10 cellular contexts compared by ENCODE assay signal in the genomic region with DNA sequence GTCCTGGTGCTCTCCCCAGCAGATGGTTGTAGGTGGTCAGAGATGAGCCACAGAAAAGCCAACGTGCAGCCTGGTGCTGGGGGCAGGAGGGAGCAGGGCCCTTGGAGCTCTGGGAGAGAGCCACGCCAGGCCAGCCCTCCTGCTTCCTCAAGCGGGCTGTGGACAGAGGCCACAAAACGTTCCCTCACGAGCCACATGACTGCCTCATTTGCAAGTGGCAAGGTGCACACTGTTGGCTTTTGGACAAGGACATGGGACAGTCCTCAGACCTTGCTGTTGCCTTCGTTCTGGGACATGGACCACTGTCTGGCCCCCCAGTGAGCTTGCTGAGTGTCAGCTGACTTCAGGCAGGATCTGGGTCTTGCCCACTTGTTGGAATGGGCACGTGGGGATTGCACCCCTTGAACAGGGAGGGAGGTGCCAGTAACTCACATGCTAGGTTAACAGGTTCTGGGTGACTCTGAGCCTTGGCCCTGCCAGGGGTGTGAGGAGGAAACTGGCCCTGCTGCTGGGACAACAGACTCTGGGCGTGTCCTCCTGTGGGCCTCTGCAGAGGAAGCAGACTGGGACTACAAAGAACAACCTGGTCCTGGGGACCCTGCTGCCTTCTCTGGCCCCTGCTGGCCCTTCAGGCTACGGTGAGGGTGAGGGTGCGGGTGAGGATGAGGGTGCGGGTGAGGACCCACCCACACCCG. TPM values are rescaled to one million over a fixed set of nuclear protein-coding genes. Genes with fewer than 3 reads are reported as not detected.
DNase-seq lines count a peak whose midpoint lies in the region; TF ChIP-seq lines count a peak whose summit lies in the region.
"Had no signal": no experiment of that assay in that cellular context is flagged by ENCODE, and none has a peak within 500 bp of the region (broad histone marks: within the 10 kb centered on the region; RNA-seq: fewer than 3 reads in every experiment).

No MANE protein-coding gene starts in this region.

- no peak overlapping the region for H3K4me3 Mint-ChIP-seq in progenitor cell of endocrine pancreas (ENCODE audit: low read depth)

- peak overlapping the region in 1 of 2 donors; percentile 16 for H3K27ac ChIP-seq in coronary artery
- peak overlapping the region; percentile 42 for H3K27ac ChIP-seq in skeletal muscle tissue (ENCODE audit: low read depth, low read length)
- H3K27ac ChIP-seq in prostate gland, result no peak overlapping the region
- H3K27ac ChIP-seq: A549 had no signal

- H3K4me1 ChIP-seq in skeletal muscle tissue (ENCODE audit: control insufficient read depth in 3 of 3, insufficient read depth in 3 of 3, low read length in 3 of 3), result peaks cover 56 to 78% (median 73%) of the 10 kb centered on the region in 3 donors
- peaks cover 16% of the 10 kb centered on the region for H3K4me1 ChIP-seq in prostate gland (replicated peaks)

- DNase-seq in SKM-1 treated with dmso at 0.1 percent for 144 hours (lab: John Stamatoyannopoulos, UW; ENCODE audit: unreplicated experiment) (peak; percentile 17), SKM-1 (lab: John Stamatoyannopoulos, UW; ENCODE audit: unreplicated experiment) (no peak), NB4 (ENCODE audit: low read depth) (peak; percentile 36), coronary artery (ENCODE audit: low spot score) (no peak), NCI-H1092 (lab: John Stamatoyannopoulos, UW) (no peak), prostate gland (ENCODE audit: low spot score) (no peak), progenitor cell of endocrine pancreas (ENCODE audit: low spot score, unreplicated experiment) (no peak)
- DNase-seq: NCI-H1417 treated with DMSO at 0.1 percent for 48 hours had no signal

- WGBS in prostate gland, result 82% methylated on average over 12 of the region's 12 CpGs

- no peaks in the 10 kb centered on the region for H3K9me3 Mint-ChIP-seq in progenitor cell of endocrine pancreas (ENCODE audit: low read depth)

- H3K9ac ChIP-seq in skeletal muscle tissue (ENCODE audit: low read depth in 1 of 3, low read length in 3 of 3), result peak overlapping the region in 1 of 3 donors; percentile 50

- no peaks in the 10 kb centered on the region for H3K36me3 Mint-ChIP-seq in progenitor cell of endocrine pancreas (ENCODE audit: insufficient read depth)

- peaks cover 39% of the 10 kb centered on the region for H3K27me3 Mint-ChIP-seq in progenitor cell of endocrine pancreas

- H3K4me3 ChIP-seq in NB4 (ENCODE audit: low read depth, low read length) (peak overlapping the region; percentile 78), coronary artery (peak overlapping the region; percentile 79), skeletal muscle tissue (ENCODE audit: low read length in 3 of 3) (peak overlapping the region in 1 of 3 donors; percentile 35), prostate gland (no peak overlapping the region)
- H3K4me3 ChIP-seq: A549 had no signal

- H3K27me3 ChIP-seq in skeletal muscle tissue (ENCODE audit: control insufficient read depth in 3 of 3, insufficient read depth in 3 of 3, low read length in 3 of 3), result peaks cover 0 to 20% (median 5%) of the 10 kb centered on the region in 3 donors
- no peaks in the 10 kb centered on the region for H3K27me3 ChIP-seq in prostate gland (replicated peaks; ENCODE audit: insufficient read depth)

- no peak overlapping the region for H3K27ac Mint-ChIP-seq in progenitor cell of endocrine pancreas

- TF ChIP-seq POLR2A in NB4 (IDR thresholded peaks at IDR 0.05; ENCODE audit: extremely low read depth, insufficient read length) (no peak), prostate gland (IDR thresholded peaks at IDR 0.05) (no peak)

- no peaks in the 10 kb centered on the region for H3K9me3 ChIP-seq in skeletal muscle tissue (ENCODE audit: control insufficient read depth in 3 of 3, low read length in 3 of 3)
- H3K9me3 ChIP-seq in prostate gland, result no peaks in the 10 kb centered on the region
- H3K9me3 ChIP-seq: A549 had no signal

- TF ChIP-seq CTCF in NB4 (IDR thresholded peaks at IDR 0.05; ENCODE audit: low read depth, low read length) (no peak), coronary artery (IDR thresholded peaks at IDR 0.05) (no peak), prostate gland (IDR thresholded peaks at IDR 0.05) (no peak), progenitor cell of endocrine pancreas (IDR thresholded peaks at IDR 0.05; ENCODE audit: unreplicated experiment) (no peak)

- H3K36me3 ChIP-seq in skeletal muscle tissue (ENCODE audit: control insufficient read depth in 3 of 3, insufficient read depth in 3 of 3, low read length in 3 of 3), result no peaks in the 10 kb centered on the region
- H3K36me3 ChIP-seq in prostate gland, result no peaks in the 10 kb centered on the region

- H3K4me1 Mint-ChIP-seq in progenitor cell of endocrine pancreas (ENCODE audit: low read depth), result peaks cover 1% of the 10 kb centered on the region

- intact Hi-C loops in prostate gland (cut with DNase I), result no loop called here

RNA-seq across cellular contexts. Expression of gene SLCO4A1, which starts 2.6 kb away (rescaled TPM):
- total RNA-seq in skeletal muscle tissue, result not detected
- 10 to 100 TPM in 1 of 2 donors, 1 to 10 TPM in 1; 4.5 to 12.3 TPM for total RNA-seq in prostate gland
- 2.6 and 3.6 TPM in 2 replicates for total RNA-seq in progenitor cell of endocrine pancreas

Comparison
In these comparisons a context has a peak if more than half of its experiments do, and no peak if none do; other contexts are left out.
1. DNase-seq: peak in SKM-1 treated with dmso at 0.1 percent for 144 hours (single experiment) and NB4 (single experiment); none in SKM-1 (single experiment), coronary artery (single experiment), NCI-H1092 (single experiment), prostate gland (single experiment) and progenitor cell of endocrine pancreas (single experiment).
2. H3K4me3 ChIP-seq: peak in NB4 (single experiment) and coronary artery (single experiment); none in prostate gland (0 of 2).